In genomic region chr11:70270877-70271634, GRCh38 we compare ENCODE assay signal across 8 cellular contexts. TPM values are rescaled to one million over a fixed set of nuclear protein-coding genes. Genes with fewer than 3 reads are reported as not detected.
A peak's percentile ranks its signal among the peaks of the same experiment; 100 is the strongest.
DNase-seq lines count a peak whose midpoint lies in the region; ATAC-seq and TF ChIP-seq lines count a peak whose summit lies in the region.

No MANE protein-coding gene starts in this region.

- peak overlapping the region; percentile 92 for H3K9ac ChIP-seq in trophoblast cell (ENCODE audit: low read length)

- ATAC-seq in GM18520 (IDR thresholded peaks at IDR 0.05; ENCODE audit: unreplicated experiment) = peak; percentile 18
- peak; percentile 8 for ATAC-seq in HG03060 (IDR thresholded peaks at IDR 0.05; ENCODE audit: low read depth, unreplicated experiment)
- peak; percentile 70 for ATAC-seq in Panc1

- H3K18ac ChIP-seq in trophoblast cell (ENCODE audit: low read length) = peak overlapping the region; percentile 51

- in situ Hi-C loops in Panc1 (cut with HindIII; ENCODE audit: low pct_unique_long_range_greater_than_20kb, low sequenced_read_pairs) = no loop called here

- H4K12ac ChIP-seq in trophoblast cell (ENCODE audit: low read depth, low read length) = peak overlapping the region; percentile 60

- intact Hi-C loops in Panc1 (cut with micrococcal nuclease; ENCODE audit: unreplicated experiment) = no loop called here
- intact Hi-C loops in head of caudate nucleus (cut with DNase I) = loop anchor here (10.0 kb wide), 1 partner anchor 66 kb away; the partner anchor contains the start of gene FADD

- peak overlapping the region; percentile 29 for H2BK120ac ChIP-seq in trophoblast cell (ENCODE audit: insufficient read depth, low read length, poor library complexity)

- H3K27me3 ChIP-seq in Panc1 (ENCODE audit: control insufficient read depth, insufficient read depth, low read length) (no peaks in the 10 kb centered on the region), trophoblast cell (ENCODE audit: insufficient read depth, low read length) (no peaks in the 10 kb centered on the region)

- H3K79me1 ChIP-seq in trophoblast cell (ENCODE audit: low read length) = peaks cover 10% of the 10 kb centered on the region

- peak overlapping the region; percentile 34 for H2BK5ac ChIP-seq in trophoblast cell (ENCODE audit: low read depth, low read length, poor library complexity)

- no peak overlapping the region for H2AK5ac ChIP-seq in trophoblast cell (ENCODE audit: low read length)

- H3K9me3 ChIP-seq in Panc1 (ENCODE audit: control insufficient read depth, insufficient read depth, low read depth, low read length) = no peaks in the 10 kb centered on the region
- H3K9me3 ChIP-seq in trophoblast cell (ENCODE audit: insufficient read depth, low read depth, low read length) = no peaks in the 10 kb centered on the region

- H3K14ac ChIP-seq in trophoblast cell (ENCODE audit: low read length) = peak overlapping the region; percentile 78

- CTCF ChIA-PET in Panc1 (lab: Charles Lee) = no interaction called here

- H3K4me2 ChIP-seq in trophoblast cell (ENCODE audit: low read length) = peak overlapping the region; percentile 94

- peak overlapping the region; percentile 81 for H3K27ac ChIP-seq in Panc1 (ENCODE audit: low read length)
- peak overlapping the region; percentile 28 for H3K27ac ChIP-seq in trophoblast cell (ENCODE audit: low read depth, low read length)

- H4K8ac ChIP-seq in trophoblast cell (ENCODE audit: low read depth, low read length) = peak overlapping the region; percentile 74

- no CpG with 5 or more reads among the region's 75 CpGs for WGBS in trophoblast cell (ENCODE audit: extremely low coverage, insufficient coverage, insufficient read length)

- H3K4me1 ChIP-seq in Panc1 (ENCODE audit: control insufficient read depth, insufficient read depth, low read length) (peaks cover 14% of the 10 kb centered on the region), trophoblast cell (ENCODE audit: control insufficient read depth in 1 of 2, insufficient read depth in 2 of 2, low read length in 2 of 2) (no peaks in the 10 kb centered on the region)

- H2AFZ ChIP-seq in trophoblast cell (ENCODE audit: insufficient read depth, low read length, poor library complexity) = peak overlapping the region; percentile 73

- peak overlapping the region; percentile 67 for H4K91ac ChIP-seq in trophoblast cell (ENCODE audit: low read depth, low read length)

- peak overlapping the region; percentile 83 for H3K4ac ChIP-seq in trophoblast cell (ENCODE audit: low read depth, low read length)

- no peak overlapping the region for H3K23ac ChIP-seq in trophoblast cell (ENCODE audit: low read length)

- H2BK12ac ChIP-seq in trophoblast cell (ENCODE audit: low read length) = no peak overlapping the region

- peaks cover 9% of the 10 kb centered on the region for H3K79me2 ChIP-seq in trophoblast cell (ENCODE audit: control insufficient read depth, insufficient read depth, low read length, poor library complexity)

- BruUV-seq in Panc1 (replicated peaks; lab: Mats Ljungman, UMichigan) = no TSS peak

- DNase-seq in 8988T (peak; percentile 48), Panc1 (ENCODE audit: low read depth, low spot score) (no peak), head of caudate nucleus (peak in 28 of 42 donors; percentile 7 to 52 (median 26)), trophoblast cell (peak; percentile 12 to 52), SW 1271 (lab: John Stamatoyannopoulos, UW) (no peak)
- DNase-seq in activated gamma-delta T cell treated with anti-CD3 and anti-CD28 coated beads, Interleukin-2, amount 50 U/mL, for 16 hours (ENCODE audit: low read depth) = peak; percentile 12

- no peak for TF ChIP-seq CTCF in Panc1 (IDR thresholded peaks at IDR 0.05)

- H3K4me3 ChIP-seq in Panc1 (ENCODE audit: low read depth in 2 of 2, low read length in 2 of 2) (peak overlapping the region; percentile 88 to 89), trophoblast cell (ENCODE audit: low read depth, low read length) (peak overlapping the region; percentile 99)

- H3K36me3 ChIP-seq in Panc1 (ENCODE audit: control insufficient read depth, insufficient read depth, low read length) = peaks cover 20% of the 10 kb centered on the region
- H3K36me3 ChIP-seq in trophoblast cell (ENCODE audit: control insufficient read depth in 1 of 2, insufficient read depth in 2 of 2, low read length in 2 of 2) = peaks cover 4 to 18% of the 10 kb centered on the region in 2 experiments

- POLR2A ChIA-PET in Panc1 (lab: Charles Lee) = interaction anchor here (0.7 kb wide), 1 partner anchor 59 kb away, joined by 7 read pairs; no protein-coding TSS in a partner anchor

RNA-seq across cellular contexts. Expression of gene PPFIA1, which starts 0.6 kb away (rescaled TPM):
- 101 TPM for total RNA-seq in Panc1 (2021; ENCODE audit: unreplicated experiment)
- polyA plus RNA-seq in Panc1 (2012; ENCODE audit: insufficient read length) = 80.7 TPM
- polyA plus RNA-seq in trophoblast cell (2013) = 73.0 TPM in 2 replicates

Comparison
In these comparisons a context has a peak if more than half of its experiments do, and no peak if none do; other contexts are left out.
1. DNase-seq: peak in 8988T (single experiment), activated gamma-delta T cell treated with anti-CD3 and anti-CD28 coated beads, Interleukin-2, amount 50 U/mL, for 16 hours (single experiment), head of caudate nucleus (28 of 42) and trophoblast cell (2 of 2); none in Panc1 (single experiment) and SW 1271 (0 of 2).
2. ATAC-seq: peak in every context shown above with its lines; median percentile 70 in Panc1; 18 in GM18520; 8 in HG03060.